In genomic region chr3:99921377-99921695, GRCh38 we compare ENCODE assay signal across 15 cellular contexts.
DNase-seq lines count a peak whose midpoint lies in the region; ATAC-seq and TF ChIP-seq lines count a peak whose summit lies in the region.
"Had no signal": no experiment of that assay in that cellular context is flagged by ENCODE, and none has a peak within 500 bp of the region (broad histone marks: within the 10 kb centered on the region; RNA-seq: fewer than 3 reads in every experiment).

No MANE protein-coding gene starts in this region.

- H3K36me3 ChIP-seq in HUES48 (ENCODE audit: control insufficient read depth, insufficient read depth, low read length) = no peaks in the 10 kb centered on the region
- H3K36me3 ChIP-seq in mesodermal cell (ENCODE audit: control insufficient read depth, insufficient read depth, low read length) = no peaks in the 10 kb centered on the region
- no peaks in the 10 kb centered on the region for H3K36me3 ChIP-seq in subcutaneous abdominal adipose tissue (ENCODE audit: control insufficient read depth in 5 of 5, insufficient read depth in 5 of 5, low read length in 5 of 5)
- H3K36me3 ChIP-seq: BLaER1, neural progenitor cell had no signal

- no peaks in the 10 kb centered on the region for H3K36me3 Mint-ChIP-seq in chondrocyte (ENCODE audit: low read depth)

- no peak for DNase-seq in chondrocyte (ENCODE audit: low spot score)
- DNase-seq in medulla oblongata (ENCODE audit: extremely low spot score) = no peak
- DNase-seq in NCI-H82 treated with DMSO at 0.1 percent for 48 hours (lab: John Stamatoyannopoulos, UW; ENCODE audit: unreplicated experiment) = no peak
- no peak for DNase-seq in DMS53 treated with DMSO at 0.1 percent for 48 hours (lab: John Stamatoyannopoulos, UW; ENCODE audit: unreplicated experiment)
- DNase-seq: activated CD4-positive, alpha-beta T cell treated with anti-CD3 and anti-CD28 coated beads for 1 hour; central memory CD4-positive, alpha-beta T cell; glutamatergic neuron; NCI-H1694 had no signal

- H3K9me3 Mint-ChIP-seq in chondrocyte (ENCODE audit: low read depth) = no peaks in the 10 kb centered on the region
- H3K9me3 Mint-ChIP-seq: neural progenitor cell had no signal

- H3K9ac ChIP-seq in HUES48 (ENCODE audit: low read depth, low read length) (no peak overlapping the region), subcutaneous abdominal adipose tissue (ENCODE audit: low read length in 5 of 5) (peak overlapping the region in 1 of 5 donors; percentile 54)
- H3K9ac ChIP-seq: BLaER1, neural progenitor cell had no signal

- no peaks in the 10 kb centered on the region for H3K27me3 Mint-ChIP-seq in chondrocyte (ENCODE audit: low read depth)
- H3K27me3 Mint-ChIP-seq: activated naive CD8-positive, alpha-beta T cell had no signal

- peaks cover 37% of the 10 kb centered on the region for H3K4me1 ChIP-seq in HUES48 (ENCODE audit: control insufficient read depth, insufficient read depth, low read length)
- H3K4me1 ChIP-seq in mesodermal cell (ENCODE audit: control insufficient read depth, insufficient read depth, low read length, poor library complexity, severe bottlenecking) = peaks cover 10% of the 10 kb centered on the region
- H3K4me1 ChIP-seq in subcutaneous abdominal adipose tissue (ENCODE audit: control insufficient read depth in 5 of 5, insufficient read depth in 5 of 5, low read length in 5 of 5) = peaks cover 12 to 47% (median 41%) of the 10 kb centered on the region in 5 donors

- H3K9me3 ChIP-seq in HUES48 (ENCODE audit: control insufficient read depth, insufficient read depth, low read length) (no peaks in the 10 kb centered on the region), mesodermal cell (ENCODE audit: control insufficient read depth, low read length) (no peaks in the 10 kb centered on the region), subcutaneous abdominal adipose tissue (ENCODE audit: control insufficient read depth in 5 of 5, low read length in 5 of 5) (no peaks in the 10 kb centered on the region)
- H3K9me3 ChIP-seq: BLaER1 had no signal

- no peak for ATAC-seq in GM19328 (IDR thresholded peaks at IDR 0.05; ENCODE audit: unreplicated experiment)

- H3K27ac Mint-ChIP-seq in chondrocyte (ENCODE audit: unreplicated experiment) = peak overlapping the region; percentile 53
- H3K27ac Mint-ChIP-seq: activated naive CD8-positive, alpha-beta T cell; neural progenitor cell had no signal

- 100% methylated on average over 1 of the region's 1 CpG; no CpG with 5 or more reads in 1 of the 2 experiments for WGBS in mesodermal cell (ENCODE audit: insufficient coverage in 2 of 2), 2 experiments

- H3K27me3 ChIP-seq in HUES48 (ENCODE audit: control insufficient read depth, insufficient read depth, low read length) = no peaks in the 10 kb centered on the region
- H3K27me3 ChIP-seq in subcutaneous abdominal adipose tissue (ENCODE audit: control insufficient read depth in 5 of 5, insufficient read depth in 4 of 5, low read length in 5 of 5) = no peaks in the 10 kb centered on the region
- H3K27me3 ChIP-seq: BLaER1, neural progenitor cell had no signal

- peak overlapping the region; percentile 88 for H3K27ac ChIP-seq in HUES48 (ENCODE audit: low read depth, low read length)
- H3K27ac ChIP-seq in mesodermal cell (ENCODE audit: low read depth, low read length, severe bottlenecking) = peak overlapping the region; percentile 83
- peak overlapping the region; percentile 96 for H3K27ac ChIP-seq in subcutaneous abdominal adipose tissue (ENCODE audit: low read depth, low read length)
- H3K27ac ChIP-seq: BLaER1, neural progenitor cell had no signal

- no peak for TF ChIP-seq CTCF in chondrocyte (IDR thresholded peaks at IDR 0.05)

- peaks cover 42% of the 10 kb centered on the region for H3K4me1 Mint-ChIP-seq in chondrocyte (ENCODE audit: low read depth)
- H3K4me1 Mint-ChIP-seq: neural progenitor cell had no signal

- H3K4me3 ChIP-seq in HUES48 (ENCODE audit: low read depth, low read length) (no peak overlapping the region), mesodermal cell (ENCODE audit: extremely low read depth, insufficient read depth, low read length, poor library complexity, severe bottlenecking) (no peak overlapping the region), subcutaneous abdominal adipose tissue (ENCODE audit: low read depth in 1 of 5, low read length in 5 of 5) (no peak overlapping the region)
- H3K4me3 ChIP-seq: BLaER1, neural progenitor cell had no signal

- H3K4me3 Mint-ChIP-seq in chondrocyte (ENCODE audit: unreplicated experiment) = no peak overlapping the region
- H3K4me3 Mint-ChIP-seq: activated naive CD8-positive, alpha-beta T cell; neural progenitor cell had no signal
